8 cellular contexts compared by ENCODE assay signal in the genomic region with DNA sequence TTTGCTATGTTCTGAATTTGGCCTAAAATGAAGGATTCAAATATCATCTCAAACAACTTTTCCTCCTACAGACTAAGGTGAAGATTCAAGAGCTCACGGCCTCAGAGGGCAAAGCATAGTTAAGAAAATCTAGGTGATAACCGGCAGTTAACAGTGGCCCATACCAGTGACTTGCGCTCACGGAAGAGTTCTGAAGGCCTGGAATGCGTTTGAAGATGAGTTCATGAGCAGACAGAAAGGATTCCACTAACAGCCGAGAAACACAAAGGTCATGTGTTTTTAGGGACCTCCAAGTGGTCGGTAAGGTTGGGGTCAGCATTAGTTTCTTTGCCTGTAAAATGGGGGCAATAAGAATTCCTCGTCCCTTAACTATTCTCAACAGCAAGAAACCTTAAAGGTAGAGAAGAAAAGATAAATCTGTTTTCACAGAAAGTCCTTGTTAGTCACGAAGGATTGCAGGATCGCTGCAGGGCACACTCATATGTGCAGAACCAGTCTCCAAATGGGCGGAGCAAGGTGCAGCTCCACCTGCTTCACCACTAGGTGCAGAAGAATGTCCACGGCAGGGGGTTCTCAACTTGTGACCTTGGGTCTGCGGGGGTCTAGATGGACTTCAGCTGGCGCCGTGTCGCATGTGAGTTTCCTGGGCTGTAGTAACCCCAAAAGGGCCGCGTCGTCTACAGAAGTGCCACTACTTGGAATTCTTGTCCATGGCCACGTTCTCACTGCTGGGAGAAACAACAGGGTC. TPM values are rescaled to one million over a fixed set of nuclear protein-coding genes. Genes with fewer than 3 reads are reported as not detected.
DNase-seq lines count a peak whose midpoint lies in the region; ATAC-seq and TF ChIP-seq lines count a peak whose summit lies in the region.

No MANE protein-coding gene starts in this region.

- DNase-seq in Calu3 (peak; percentile 34), fibroblast of pulmonary artery (ENCODE audit: low read depth) (peak; percentile 10), cerebellar cortex (ENCODE audit: low spot score) (no peak), mesenteric fat pad (ENCODE audit: low spot score) (no peak)
- peak; percentile 17 for DNase-seq in activated CD8-positive, alpha-beta memory T cell treated with anti-CD3 and anti-CD28 coated beads, Interleukin-2, amount 50 U/mL, for 1 hour (ENCODE audit: extremely low read depth)

- no peaks in the 10 kb centered on the region for H3K9me2 ChIP-seq in Loucy (replicated peaks; ENCODE audit: low read depth, low read length)

- no peak for TF ChIP-seq CTCF in Calu3 (IDR thresholded peaks at IDR 0.05; ENCODE audit: unreplicated experiment)
- no peak; the same call in 1 of the 2 replicates for TF ChIP-seq CTCF in Loucy (conservative IDR thresholded peaks at IDR 0.05; ENCODE audit: low read length)
- TF ChIP-seq CTCF in fibroblast of pulmonary artery (IDR thresholded peaks at IDR 0.05; ENCODE audit: low read length, missing control alignments) = no peak
- no peak for TF ChIP-seq CTCF in parathyroid adenoma (IDR thresholded peaks at IDR 0.05)

- H3K27ac Mint-ChIP-seq in Calu3 (ENCODE audit: unreplicated experiment) = peak overlapping the region; percentile 95

- peak; percentile 20 for ATAC-seq in GM21447 (IDR thresholded peaks at IDR 0.05; ENCODE audit: unreplicated experiment)

- H3K27me3 ChIP-seq in Loucy (ENCODE audit: insufficient read depth, low read length, poor library complexity, severe bottlenecking) = no peaks in the 10 kb centered on the region
- no peaks in the 10 kb centered on the region for H3K27me3 ChIP-seq in parathyroid adenoma (ENCODE audit: control insufficient read depth, insufficient read depth, low read length)

- H3K36me3 ChIP-seq in Loucy (ENCODE audit: insufficient read depth, low read length) (no peaks in the 10 kb centered on the region), parathyroid adenoma (ENCODE audit: control insufficient read depth, insufficient read depth, low read length) (no peaks in the 10 kb centered on the region)

- peaks cover 49% of the 10 kb centered on the region for H3K79me2 ChIP-seq in Loucy (ENCODE audit: insufficient read depth, low read length)
- peaks cover 18% of the 10 kb centered on the region for H3K79me2 ChIP-seq in parathyroid adenoma

- H3K27ac ChIP-seq in parathyroid adenoma = peak overlapping the region; percentile 70

- H3K4me1 Mint-ChIP-seq in Calu3 (ENCODE audit: low read depth, unreplicated experiment) = peaks cover 58% of the 10 kb centered on the region

- CTCF ChIA-PET in Calu3 (lab: Charles Lee) = interaction anchor here (1.0 kb wide), 1 partner anchor 91 kb away, joined by 4 read pairs; no protein-coding TSS in a partner anchor

- H3K4me3 ChIP-seq in Loucy (ENCODE audit: low read length, poor library complexity, severe bottlenecking) (peak overlapping the region; percentile 84), fibroblast of pulmonary artery (replicated peaks; ENCODE audit: low read depth, low read length) (peak overlapping the region; percentile 75), parathyroid adenoma (ENCODE audit: low read depth, low read length) (peak overlapping the region; percentile 89)

- intact Hi-C loops in Calu3 (cut with micrococcal nuclease; ENCODE audit: unreplicated experiment) = no loop called here

- peak overlapping the region; percentile 77 for H2AFZ ChIP-seq in Loucy (ENCODE audit: low read length)
- H2AFZ ChIP-seq in parathyroid adenoma = peak overlapping the region; percentile 95

- H3K9me3 Mint-ChIP-seq in Calu3 (ENCODE audit: low read depth, unreplicated experiment) = peaks cover 7% of the 10 kb centered on the region

- H3K4me3 Mint-ChIP-seq in Calu3 (ENCODE audit: low read depth, unreplicated experiment) = peak overlapping the region; percentile 99

- TSS peak; percentile 89 for BruUV-seq in Calu3 (replicated peaks; lab: Mats Ljungman, UMichigan)

- H3K4me2 ChIP-seq in Loucy (ENCODE audit: low read depth, low read length, poor library complexity, severe bottlenecking) (peak overlapping the region; percentile 87), parathyroid adenoma (ENCODE audit: low read length) (peak overlapping the region; percentile 71)

- peaks cover 3% of the 10 kb centered on the region for H4K20me1 ChIP-seq in Loucy (ENCODE audit: insufficient read depth, low read length, poor library complexity, severe bottlenecking)

- H3K4me1 ChIP-seq in Loucy (ENCODE audit: insufficient read depth, low read length, poor library complexity, severe bottlenecking) = peaks cover 42% of the 10 kb centered on the region
- H3K4me1 ChIP-seq in parathyroid adenoma = peaks cover 4% of the 10 kb centered on the region

- H3K9ac ChIP-seq in Loucy (ENCODE audit: low read depth, low read length, poor library complexity, severe bottlenecking) (peak overlapping the region; percentile 73), parathyroid adenoma (peak overlapping the region; percentile 42)

- no peaks in the 10 kb centered on the region for H3K9me3 ChIP-seq in Loucy (ENCODE audit: insufficient read depth, low read depth, low read length)
- H3K9me3 ChIP-seq in parathyroid adenoma (ENCODE audit: control insufficient read depth, low read length) = no peaks in the 10 kb centered on the region

- H3K36me3 Mint-ChIP-seq in Calu3 (ENCODE audit: insufficient read depth, unreplicated experiment) = peaks cover 38% of the 10 kb centered on the region

- H3K27me3 Mint-ChIP-seq in Calu3 (ENCODE audit: unreplicated experiment) = no peaks in the 10 kb centered on the region

- H3F3A ChIP-seq in Loucy (ENCODE audit: low read depth) = no peaks in the 10 kb centered on the region

RNA-seq across cellular contexts. Expression of a gene that starts 0.7 kb away (rescaled TPM):
- total RNA-seq in Calu3 (2022) (23.3 and 23.8 TPM in 2 replicates), mesenteric fat pad (20.3 TPM)

Comparison
In these comparisons a context has a peak if more than half of its experiments do, and no peak if none do; other contexts are left out.
1. DNase-seq: peak in Calu3 (single experiment), activated CD8-positive, alpha-beta memory T cell treated with anti-CD3 and anti-CD28 coated beads, Interleukin-2, amount 50 U/mL, for 1 hour (single experiment) and fibroblast of pulmonary artery (single experiment); none in cerebellar cortex (single experiment) and mesenteric fat pad (single experiment).
2. Peak in every context shown above with its lines, with median percentiles within 50 percentile points of each other: H3K4me3 ChIP-seq.